1 cellular context compared by ENCODE assay signal in genomic region chr5:85663708-85664031, GRCh38.
TF ChIP-seq lines count a peak whose summit lies in the region.

No MANE protein-coding gene starts in this region.

TF ChIP-seq in K562, 482 proteins besides CTCF, POLR2A, EP300 and RAD21:
- TF ChIP-seq MGA (IDR thresholded peaks at IDR 0.05) (peak; percentile 19; the same call in 1 of the 2 replicates), MTA1 (IDR thresholded peaks at IDR 0.05; ENCODE audit: borderline replicate concordance) (no peak), SAFB (IDR thresholded peaks at IDR 0.05; ENCODE audit: borderline replicate concordance, low read depth, low read length) (no peak), ZNF140 (CRISPR knock-in tag; IDR thresholded peaks at IDR 0.05) (no peak), TAF7 (tag; IDR thresholded peaks at IDR 0.05) (peak; percentile 5; the same call in 1 of the 2 replicates), ATF1 (CRISPR knock-in tag; IDR thresholded peaks at IDR 0.05) (no peak), ATF1 (tag; IDR thresholded peaks at IDR 0.05) (no peak), PML (IDR thresholded peaks at IDR 0.05; ENCODE audit: low read length) (no peak), MBD1 (CRISPR knock-in tag; IDR thresholded peaks at IDR 0.05) (no peak), CGGBP1 (CRISPR knock-in tag; IDR thresholded peaks at IDR 0.05) (no peak), HMBOX1 (IDR thresholded peaks at IDR 0.05) (no peak), ZNF778 (CRISPR knock-in tag; IDR thresholded peaks at IDR 0.05) (no peak), NFRKB (IDR thresholded peaks at IDR 0.05; ENCODE audit: low read depth) (peak; percentile 48; the same call in 1 of the 2 replicates), NKRF (IDR thresholded peaks at IDR 0.05; ENCODE audit: borderline replicate concordance) (no peak), ZNF668 (CRISPR knock-in tag; IDR thresholded peaks at IDR 0.05) (no peak), CLOCK (CRISPR knock-in tag; IDR thresholded peaks at IDR 0.05; ENCODE audit: borderline replicate concordance) (no peak), ZNF766 (CRISPR knock-in tag; conservative IDR thresholded peaks at IDR 0.05) (no peak), PCBP2 (IDR thresholded peaks at IDR 0.05; ENCODE audit: low read depth, low read length, poor library complexity, severe bottlenecking) (no peak), ZBED1 (IDR thresholded peaks at IDR 0.05) (no peak), ZNF589 (CRISPR knock-in tag; IDR thresholded peaks at IDR 0.05; ENCODE audit: low read depth) (no peak), ZNF121 (CRISPR knock-in tag; conservative IDR thresholded peaks at IDR 0.05) (no peak), ARNT (IDR thresholded peaks at IDR 0.05) (0 out of 4 replicates have a peak, but pooled peaks of 1 of the 2 experiments have one; percentile 1), TAF15 (IDR thresholded peaks at IDR 0.05; ENCODE audit: low read depth, low read length) (no peak), KLF6 (CRISPR knock-in tag; IDR thresholded peaks at IDR 0.05; ENCODE audit: borderline replicate concordance) (no peak), BRD4 (IDR thresholded peaks at IDR 0.05) (0 out of 2 replicates have a peak, but pooled peaks have one; percentile 34)
